13 cellular contexts compared by ENCODE assay signal in genomic region chr3:188208751-188209433, GRCh38. TPM values are rescaled to one million over a fixed set of nuclear protein-coding genes. Genes with fewer than 3 reads are reported as not detected.
DNase-seq lines count a peak whose midpoint lies in the region; ATAC-seq, FAIRE-seq and TF ChIP-seq lines count a peak whose summit lies in the region.
"Had no signal": no experiment of that assay in that cellular context is flagged by ENCODE, and none has a peak within 500 bp of the region (broad histone marks: within the 10 kb centered on the region; RNA-seq: fewer than 3 reads in every experiment).

No MANE protein-coding gene starts in this region.

- H3K27ac Mint-ChIP-seq in activated CD8-positive, alpha-beta T cell treated with anti-CD3 and anti-CD28 coated beads for 36 hours = no peak overlapping the region

- H3K9ac ChIP-seq in muscle layer of colon (ENCODE audit: low read length) = no peak overlapping the region

- TF ChIP-seq CTCF in left ventricle myocardium inferior (IDR thresholded peaks at IDR 0.05; ENCODE audit: borderline replicate concordance) (no peak), bronchial epithelial cell (IDR thresholded peaks at IDR 0.05; ENCODE audit: insufficient read depth, low read length, severe bottlenecking) (no peak)
- TF ChIP-seq CTCF in activated CD8-positive, alpha-beta T cell treated with anti-CD3 and anti-CD28 coated beads for 36 hours (IDR thresholded peaks at IDR 0.05) = no peak

- H3K4me1 ChIP-seq in left ventricle myocardium inferior (peaks cover 79% of the 10 kb centered on the region), muscle layer of colon (ENCODE audit: insufficient read depth, low read length) (peaks cover 48% of the 10 kb centered on the region), aorta (ENCODE audit: control insufficient read depth in 1 of 2, insufficient read depth in 2 of 2, low read length in 2 of 2) (peaks cover 8 to 13% of the 10 kb centered on the region in 2 donors)

- no peaks in the 10 kb centered on the region for H3K9me3 ChIP-seq in left ventricle myocardium inferior (replicated peaks)
- no peaks in the 10 kb centered on the region for H3K9me3 ChIP-seq in muscle layer of colon (ENCODE audit: low read length)
- H3K9me3 ChIP-seq in aorta (ENCODE audit: control insufficient read depth, low read length) = no peaks in the 10 kb centered on the region
- H3K9me3 ChIP-seq: upper lobe of right lung had no signal

- POLR2A ChIA-PET in activated CD8-positive, alpha-beta T cell treated with anti-CD3 and anti-CD28 coated beads for 36 hours (lab: Charles Lee) = no interaction called here

- H3K4me3 ChIP-seq in left ventricle myocardium inferior (no peak overlapping the region), bronchial epithelial cell (ENCODE audit: low read depth, low read length) (no peak overlapping the region), muscle layer of colon (ENCODE audit: low read depth in 1 of 2, low read length in 2 of 2) (peak overlapping the region in 1 of 2 donors; percentile 2), aorta (ENCODE audit: low read length in 2 of 2) (no peak overlapping the region)
- H3K4me3 ChIP-seq: K562, upper lobe of right lung had no signal

- H3K36me3 ChIP-seq in left ventricle myocardium inferior (no peaks in the 10 kb centered on the region), bronchial epithelial cell (ENCODE audit: control insufficient read depth, insufficient read depth, low read length) (no peaks in the 10 kb centered on the region), muscle layer of colon (ENCODE audit: insufficient read depth, low read length) (no peaks in the 10 kb centered on the region), aorta (ENCODE audit: control insufficient read depth in 1 of 2, insufficient read depth in 2 of 2, low read length in 1 of 2) (no peaks in the 10 kb centered on the region)

- no peak for ATAC-seq in Right ventricle myocardium superior (ENCODE audit: poor library complexity)
- ATAC-seq in aorta (ENCODE audit: low FRiP score) = no peak
- no peak for ATAC-seq in activated CD8-positive, alpha-beta T cell treated with anti-CD3 and anti-CD28 coated beads for 36 hours
- ATAC-seq: K562, upper lobe of right lung had no signal

- intact Hi-C loops in left ventricle myocardium inferior (cut with micrococcal nuclease) (no loop called here), Right ventricle myocardium superior (cut with DNase I) (no loop called here), aorta (cut with DNase I) (no loop called here)
- intact Hi-C loops in activated CD8-positive, alpha-beta T cell treated with anti-CD3 and anti-CD28 coated beads for 36 hours (cut with micrococcal nuclease) = no loop called here

- CTCF ChIA-PET in activated CD8-positive, alpha-beta T cell treated with anti-CD3 and anti-CD28 coated beads for 36 hours (lab: Charles Lee) = interaction anchor here (1.4 to 2.7 kb wide), 2 partner anchors 7 to 468 kb away, joined by 3 to 8 read pairs; no protein-coding TSS in a partner anchor

- H3K27me3 ChIP-seq in left ventricle myocardium inferior (ENCODE audit: low read depth) (no peaks in the 10 kb centered on the region), bronchial epithelial cell (ENCODE audit: control insufficient read depth, insufficient read depth, low read length) (no peaks in the 10 kb centered on the region), muscle layer of colon (ENCODE audit: control insufficient read depth in 1 of 2, insufficient read depth in 2 of 2, low read length in 2 of 2) (no peaks in the 10 kb centered on the region), aorta (ENCODE audit: control insufficient read depth in 1 of 2, insufficient read depth in 2 of 2, low read length in 1 of 2) (no peaks in the 10 kb centered on the region)
- H3K27me3 ChIP-seq: upper lobe of right lung had no signal

- no peak for FAIRE-seq in bronchial epithelial cell (lab: Jason Lieb, UNC)
- FAIRE-seq: K562, small intestine had no signal

- H3K9me3 Mint-ChIP-seq in activated CD8-positive, alpha-beta T cell treated with anti-CD3 and anti-CD28 coated beads for 36 hours = no peaks in the 10 kb centered on the region

- WGBS in aorta, 2 donors = 46 to 50% methylated on average over 5 of the region's 5 CpGs

- H3K4me1 Mint-ChIP-seq in activated CD8-positive, alpha-beta T cell treated with anti-CD3 and anti-CD28 coated beads for 36 hours (ENCODE audit: low read depth) = peaks cover 6% of the 10 kb centered on the region

- no peak overlapping the region for H3K4me3 Mint-ChIP-seq in activated CD8-positive, alpha-beta T cell treated with anti-CD3 and anti-CD28 coated beads for 36 hours

- H3K27me3 Mint-ChIP-seq in activated CD8-positive, alpha-beta T cell treated with anti-CD3 and anti-CD28 coated beads for 36 hours = no peaks in the 10 kb centered on the region

- DNase-seq in left ventricle myocardium inferior = no peak
- DNase-seq in Right ventricle myocardium superior = no peak
- peak; percentile 21 for DNase-seq in bronchial epithelial cell (ENCODE audit: low read depth)
- no peak for DNase-seq in aorta
- DNase-seq in HT-29 (ENCODE audit: low spot score) = no peak
- DNase-seq in GOT3 (lab: John Stamatoyannopoulos, UW) = no peak
- DNase-seq in activated CD8-positive, alpha-beta T cell treated with anti-CD3 and anti-CD28 coated beads for 36 hours = no peak
- DNase-seq: activated CD4-positive, alpha-beta T cell treated with anti-CD3 and anti-CD28 coated beads for 1 hour; NCI-H1694; small intestine; upper lobe of right lung had no signal

- peaks cover 10% of the 10 kb centered on the region for H3K36me3 Mint-ChIP-seq in activated CD8-positive, alpha-beta T cell treated with anti-CD3 and anti-CD28 coated beads for 36 hours (ENCODE audit: low read depth)

- H3K27ac ChIP-seq in left ventricle myocardium inferior (replicated peaks) = peak overlapping the region; percentile 81
- peak overlapping the region; percentile 76 for H3K27ac ChIP-seq in muscle layer of colon (ENCODE audit: low read depth, low read length)
- H3K27ac ChIP-seq in aorta (ENCODE audit: low read depth in 1 of 2, low read length in 2 of 2) = peak overlapping the region; percentile 15 to 79
- H3K27ac ChIP-seq: upper lobe of right lung had no signal

RNA-seq across cellular contexts. Expression of gene LPP, which starts 54.9 kb away (rescaled TPM):
- total RNA-seq in left ventricle myocardium inferior (97.4 TPM), Right ventricle myocardium superior (92.9 TPM), bronchial epithelial cell (14.2 and 19.5 TPM in 2 replicates), aorta (1,000 to 10,000 TPM in 1 of 2 donors, 100 to 1,000 TPM in 1; 995 to 2,536 TPM)
- polyA plus RNA-seq in aorta = 10 to 100 TPM; 37.7 to 58.8 TPM
- total RNA-seq in HT-29 (2014; rRNA removed; shearing (Covaris generic)) = 8.6 and 22.1 TPM in 2 replicates
- total RNA-seq in activated CD8-positive, alpha-beta T cell treated with anti-CD3 and anti-CD28 coated beads for 36 hours = 10 to 100 TPM; 16.4 to 22.6 TPM
- polyA plus RNA-seq: K562 had no signal

Comparison
In these comparisons a context has a peak if more than half of its experiments do, and no peak if none do; other contexts are left out.
1. RNA of gene LPP, which starts 54.9 kb away (total RNA-seq): 995 to 2,536 TPM in aorta; 97.4 TPM in left ventricle myocardium inferior (single experiment), 92.9 TPM in Right ventricle myocardium superior (single experiment), 16.4 to 22.6 TPM in activated CD8-positive, alpha-beta T cell treated with anti-CD3 and anti-CD28 coated beads for 36 hours, 8.6 to 22.1 TPM in HT-29 and 14.2 to 19.5 TPM in bronchial epithelial cell; every median in the first group is over 10 times any median in the second.
2. Peak in every context shown above with its lines, with median percentiles within 50 percentile points of each other: H3K27ac ChIP-seq.